Comparison of ENCODE assay signal across 1 cellular context in the genomic region with DNA sequence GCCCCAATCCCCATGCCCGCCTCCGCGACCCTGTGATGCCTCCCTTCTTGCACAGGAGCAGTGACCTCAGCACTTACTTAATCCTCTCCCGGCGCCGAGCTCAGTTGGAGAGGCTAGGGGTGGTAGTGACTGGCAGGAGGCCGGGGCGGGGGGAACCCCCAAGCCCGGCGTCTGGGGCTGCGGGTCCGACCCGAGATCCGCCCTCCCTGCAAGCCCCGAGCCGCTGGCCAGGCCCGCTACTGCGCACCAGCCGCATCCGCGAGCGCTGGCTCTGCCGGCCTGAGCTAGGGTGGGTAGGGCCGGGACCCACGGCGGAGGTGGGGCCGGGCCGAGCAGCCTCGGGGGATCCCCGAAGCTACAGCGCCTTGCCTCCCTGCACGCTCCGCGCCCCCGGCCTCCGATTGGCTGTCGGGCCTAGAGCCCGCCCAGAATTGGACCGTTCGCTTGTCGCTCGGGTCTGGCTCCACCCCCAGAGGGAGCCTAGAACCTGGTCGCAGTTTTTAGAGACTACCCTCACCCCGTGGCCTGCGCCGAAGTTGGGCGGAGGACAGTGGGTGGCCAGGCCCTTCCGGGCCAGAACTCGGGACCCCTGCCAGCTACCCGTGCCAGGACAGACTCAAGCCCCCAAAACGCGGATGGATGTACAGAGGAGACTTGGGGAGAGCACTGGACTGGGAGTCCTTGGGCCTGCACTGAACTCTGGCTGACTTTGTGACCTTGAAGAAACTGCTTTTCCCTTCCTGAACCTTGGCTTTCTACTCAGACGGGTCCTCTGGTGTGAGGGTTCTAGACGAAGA.
A peak's percentile ranks its signal among the peaks of the same experiment; 100 is the strongest.
TF ChIP-seq lines count a peak whose summit lies in the region.

A gene (minus strand): TSS at position 362 of the 797 bp plus-strand sequence. CDS start 2,048 bp downstream, outside the sequence.

TF ChIP-seq in GM12878, 131 proteins besides CTCF, POLR2A, EP300 and RAD21 (continued from another document):
- TF ChIP-seq, protein P1, sequence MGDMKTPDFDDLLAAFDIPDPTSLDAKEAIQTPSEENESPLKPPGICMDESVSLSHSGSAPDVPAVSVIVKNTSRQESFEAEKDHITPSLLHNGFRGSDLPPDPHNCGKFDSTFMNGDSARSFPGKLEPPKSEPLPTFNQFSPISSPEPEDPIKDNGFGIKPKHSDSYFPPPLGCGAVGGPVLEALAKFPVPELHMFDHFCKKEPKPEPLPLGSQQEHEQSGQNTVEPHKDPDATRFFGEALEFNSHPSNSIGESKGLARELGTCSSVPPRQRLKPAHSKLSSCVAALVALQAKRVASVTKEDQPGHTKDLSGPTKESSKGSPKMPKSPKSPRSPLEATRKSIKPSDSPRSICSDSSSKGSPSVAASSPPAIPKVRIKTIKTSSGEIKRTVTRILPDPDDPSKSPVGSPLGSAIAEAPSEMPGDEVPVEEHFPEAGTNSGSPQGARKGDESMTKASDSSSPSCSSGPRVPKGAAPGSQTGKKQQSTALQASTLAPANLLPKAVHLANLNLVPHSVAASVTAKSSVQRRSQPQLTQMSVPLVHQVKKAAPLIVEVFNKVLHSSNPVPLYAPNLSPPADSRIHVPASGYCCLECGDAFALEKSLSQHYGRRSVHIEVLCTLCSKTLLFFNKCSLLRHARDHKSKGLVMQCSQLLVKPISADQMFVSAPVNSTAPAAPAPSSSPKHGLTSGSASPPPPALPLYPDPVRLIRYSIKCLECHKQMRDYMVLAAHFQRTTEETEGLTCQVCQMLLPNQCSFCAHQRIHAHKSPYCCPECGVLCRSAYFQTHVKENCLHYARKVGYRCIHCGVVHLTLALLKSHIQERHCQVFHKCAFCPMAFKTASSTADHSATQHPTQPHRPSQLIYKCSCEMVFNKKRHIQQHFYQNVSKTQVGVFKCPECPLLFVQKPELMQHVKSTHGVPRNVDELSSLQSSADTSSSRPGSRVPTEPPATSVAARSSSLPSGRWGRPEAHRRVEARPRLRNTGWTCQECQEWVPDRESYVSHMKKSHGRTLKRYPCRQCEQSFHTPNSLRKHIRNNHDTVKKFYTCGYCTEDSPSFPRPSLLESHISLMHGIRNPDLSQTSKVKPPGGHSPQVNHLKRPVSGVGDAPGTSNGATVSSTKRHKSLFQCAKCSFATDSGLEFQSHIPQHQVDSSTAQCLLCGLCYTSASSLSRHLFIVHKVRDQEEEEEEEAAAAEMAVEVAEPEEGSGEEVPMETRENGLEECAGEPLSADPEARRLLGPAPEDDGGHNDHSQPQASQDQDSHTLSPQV (IDR thresholded peaks at IDR 0.05), result no peak
- TF ChIP-seq ZNF24 (IDR thresholded peaks at IDR 0.05), result no peak
- TF ChIP-seq, protein P2, sequence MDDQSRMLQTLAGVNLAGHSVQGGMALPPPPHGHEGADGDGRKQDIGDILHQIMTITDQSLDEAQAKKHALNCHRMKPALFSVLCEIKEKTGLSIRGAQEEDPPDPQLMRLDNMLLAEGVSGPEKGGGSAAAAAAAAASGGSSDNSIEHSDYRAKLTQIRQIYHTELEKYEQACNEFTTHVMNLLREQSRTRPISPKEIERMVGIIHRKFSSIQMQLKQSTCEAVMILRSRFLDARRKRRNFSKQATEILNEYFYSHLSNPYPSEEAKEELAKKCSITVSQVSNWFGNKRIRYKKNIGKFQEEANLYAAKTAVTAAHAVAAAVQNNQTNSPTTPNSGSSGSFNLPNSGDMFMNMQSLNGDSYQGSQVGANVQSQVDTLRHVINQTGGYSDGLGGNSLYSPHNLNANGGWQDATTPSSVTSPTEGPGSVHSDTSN (IDR thresholded peaks at IDR 0.05; ENCODE audit: insufficient replicate concordance, low read depth, low read length), result peak; percentile 97
- TF ChIP-seq WRNIP1 (IDR thresholded peaks at IDR 0.05; ENCODE audit: borderline replicate concordance, low read depth, low read length), result no peak
- TF ChIP-seq NR2C2 (IDR thresholded peaks at IDR 0.05; ENCODE audit: borderline replicate concordance, control insufficient read depth, insufficient read length, low read depth), result no peak
- no peak for TF ChIP-seq BCL11A (IDR thresholded peaks at IDR 0.05; ENCODE audit: low read depth, low read length)
- peak in 1 of 2 experiments; percentile 89; a peak in 3 of 4 replicates for TF ChIP-seq BHLHE40 (IDR thresholded peaks at IDR 0.05; ENCODE audit: borderline replicate concordance in 1 of 2, low read depth in 2 of 2, low read length in 1 of 2)
- no peak for TF ChIP-seq ZNF384 (IDR thresholded peaks at IDR 0.05; ENCODE audit: borderline replicate concordance, low read depth, low read length)
- peak; percentile 87 for TF ChIP-seq FOS (IDR thresholded peaks at IDR 0.05; ENCODE audit: borderline replicate concordance, extremely low read depth, insufficient read length)
- TF ChIP-seq NR2C1 (IDR thresholded peaks at IDR 0.05), result no peak
- TF ChIP-seq MTA3 (IDR thresholded peaks at IDR 0.05; ENCODE audit: borderline replicate concordance, low read length), result no peak
- TF ChIP-seq ZSCAN29 (IDR thresholded peaks at IDR 0.05), result no peak
- TF ChIP-seq CREB1 (IDR thresholded peaks at IDR 0.05; ENCODE audit: low read depth), result peak; percentile 48; the same call in 1 of the 2 replicates
- TF ChIP-seq, protein P3, sequence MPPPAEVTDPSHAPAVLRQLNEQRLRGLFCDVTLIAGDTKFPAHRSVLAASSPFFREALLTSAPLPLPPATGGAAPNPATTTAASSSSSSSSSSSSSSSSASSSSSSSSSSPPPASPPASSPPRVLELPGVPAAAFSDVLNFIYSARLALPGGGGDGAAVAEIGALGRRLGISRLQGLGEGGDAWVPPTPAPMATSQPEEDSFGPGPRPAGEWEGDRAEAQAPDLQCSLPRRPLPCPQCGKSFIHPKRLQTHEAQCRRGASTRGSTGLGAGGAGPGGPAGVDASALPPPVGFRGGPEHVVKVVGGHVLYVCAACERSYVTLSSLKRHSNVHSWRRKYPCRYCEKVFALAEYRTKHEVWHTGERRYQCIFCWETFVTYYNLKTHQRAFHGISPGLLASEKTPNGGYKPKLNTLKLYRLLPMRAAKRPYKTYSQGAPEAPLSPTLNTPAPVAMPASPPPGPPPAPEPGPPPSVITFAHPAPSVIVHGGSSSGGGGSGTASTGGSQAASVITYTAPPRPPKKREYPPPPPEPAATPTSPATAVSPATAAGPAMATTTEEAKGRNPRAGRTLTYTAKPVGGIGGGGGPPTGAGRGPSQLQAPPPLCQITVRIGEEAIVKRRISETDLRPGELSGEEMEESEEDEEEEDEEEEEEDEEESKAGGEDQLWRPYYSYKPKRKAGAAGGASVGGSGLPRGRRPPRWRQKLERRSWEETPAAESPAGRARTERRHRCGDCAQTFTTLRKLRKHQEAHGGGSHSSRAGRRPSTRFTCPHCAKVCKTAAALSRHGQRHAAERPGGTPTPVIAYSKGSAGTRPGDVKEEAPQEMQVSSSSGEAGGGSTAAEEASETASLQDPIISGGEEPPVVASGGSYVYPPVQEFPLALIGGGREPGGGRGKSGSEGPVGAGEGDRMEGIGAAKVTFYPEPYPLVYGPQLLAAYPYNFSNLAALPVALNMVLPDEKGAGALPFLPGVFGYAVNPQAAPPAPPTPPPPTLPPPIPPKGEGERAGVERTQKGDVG (CRISPR knock-in tag; IDR thresholded peaks at IDR 0.05), result no peak
TF ChIP-seq in GM12878: peak in this region for 24.
